In genomic region chr15:72319360-72319984, GRCh38 we compare ENCODE assay signal across 8 cellular contexts. TPM values are rescaled to one million over a fixed set of nuclear protein-coding genes. Genes with fewer than 3 reads are reported as not detected.
A peak's percentile ranks its signal among the peaks of the same experiment; 100 is the strongest.
DNase-seq lines count a peak whose midpoint lies in the region; ATAC-seq, FAIRE-seq and TF ChIP-seq lines count a peak whose summit lies in the region.

No MANE protein-coding gene starts in this region.

- intact Hi-C loops in activated B cell treated with CpG ODN at 0.5 μM for 24 hours (cut with micrococcal nuclease) = loop anchor here (10.0 kb wide), 1 partner anchor 765 kb away; no protein-coding TSS in a partner anchor
- intact Hi-C loops in HepG2 (cut with micrococcal nuclease; ENCODE audit: unreplicated experiment) = no loop called here

- no peak overlapping the region for H2AFZ ChIP-seq in HepG2 (ENCODE audit: low read length)

- no peaks in the 10 kb centered on the region for H3K79me2 ChIP-seq in HepG2 (ENCODE audit: insufficient read depth, low read length)

- peaks cover 4% of the 10 kb centered on the region for H3K9me3 Mint-ChIP-seq in activated B cell treated with CpG ODN at 0.5 μM for 24 hours

- no peaks in the 10 kb centered on the region for H3K36me3 ChIP-seq in HepG2 (replicated peaks in 1 of 2; ENCODE audit: control insufficient read depth in 1 of 2, insufficient read depth in 2 of 2, low read length in 2 of 2)

- H3K27ac Mint-ChIP-seq in activated B cell treated with CpG ODN at 0.5 μM for 24 hours = no peak overlapping the region

- in situ Hi-C loops in HepG2 (cut with HindIII; ENCODE audit: extremely low pct_ligation_motif_present, low pct_unique_long_range_greater_than_20kb) = no loop called here

- no peaks in the 10 kb centered on the region for H3K27me3 Mint-ChIP-seq in activated B cell treated with CpG ODN at 0.5 μM for 24 hours

- H3K4me2 ChIP-seq in HepG2 (ENCODE audit: low read depth, low read length) = no peak overlapping the region

- peak overlapping the region; percentile 55 for H3K4me3 Mint-ChIP-seq in activated B cell treated with CpG ODN at 0.5 μM for 24 hours

- TF ChIP-seq EP300 in HepG2 (IDR thresholded peaks at IDR 0.05; ENCODE audit: low read depth in 2 of 2, low read length in 2 of 2) (no peak), HepG2 (CRISPR knock-in tag; IDR thresholded peaks at IDR 0.05; ENCODE audit: borderline replicate concordance) (no peak)

- no TSS peak for BruUV-seq in HepG2 (replicated peaks; lab: Mats Ljungman, UMichigan)

- H3K27me3 ChIP-seq in HepG2 (ENCODE audit: control insufficient read depth in 1 of 2, insufficient read depth in 2 of 2, low read length in 2 of 2) = no peaks in the 10 kb centered on the region

- peaks cover 11% of the 10 kb centered on the region for H3K36me3 Mint-ChIP-seq in activated B cell treated with CpG ODN at 0.5 μM for 24 hours (ENCODE audit: low read depth)

- no peak overlapping the region for H3K9ac ChIP-seq in HepG2 (ENCODE audit: insufficient read depth, low read depth, low read length)

- H3K27ac ChIP-seq in HepG2 (ENCODE audit: extremely low read length, insufficient read depth, low read length) = no peak overlapping the region

- H4K20me1 ChIP-seq in HepG2 (ENCODE audit: insufficient read depth, low read length) = no peaks in the 10 kb centered on the region

- H3K4me3 ChIP-seq in choroid plexus epithelial cell (ENCODE audit: low read depth, low read length) (peak overlapping the region; percentile 62), HepG2 (replicated peaks in 1 of 3; ENCODE audit: insufficient read depth in 1 of 3, low read depth in 2 of 3, low read length in 3 of 3) (no peak overlapping the region)

- TF ChIP-seq POLR2A in HepG2 (IDR thresholded peaks at IDR 0.05; ENCODE audit: insufficient read depth in 1 of 2, low read depth in 2 of 2, low read length in 2 of 2) = no peak

- no peak for TF ChIP-seq CTCF in activated B cell treated with CpG ODN at 0.5 μM for 24 hours (IDR thresholded peaks at IDR 0.05)
- TF ChIP-seq CTCF in choroid plexus epithelial cell (conservative IDR thresholded peaks at IDR 0.05; ENCODE audit: low read depth, low read length) = no peak
- TF ChIP-seq CTCF in HepG2 (CRISPR knock-in tag; IDR thresholded peaks at IDR 0.05) = no peak

- TF ChIP-seq RAD21 in HepG2 (CRISPR knock-in tag; IDR thresholded peaks at IDR 0.05) = no peak

- POLR2A ChIA-PET in activated B cell treated with CpG ODN at 0.5 μM for 24 hours (lab: Charles Lee) = interaction anchor here (0.9 to 2.7 kb wide), 4 partner anchors 41 to 91 kb away, joined by 3 to 14 read pairs (median 5); partner anchors contain the start of genes HEXA and PKM
- POLR2A ChIA-PET in HepG2 (lab: Yijun Ruan, JAX) = no interaction called here

- DNase-seq in activated B cell treated with CpG ODN at 0.5 μM for 24 hours = peak; percentile 57
- DNase-seq in choroid plexus epithelial cell (ENCODE audit: low read depth) = peak; percentile 49
- no peak for DNase-seq in HepG2 (ENCODE audit: low spot score)
- DNase-seq in stimulated activated CD8-positive, alpha-beta memory T cell treated with anti-CD3 and anti-CD28 coated beads, Interleukin-15, amount 100 ng/mL, for 48 hours (ENCODE audit: low read depth in 2 of 2) = peak; percentile 16 to 21
- DNase-seq in amniotic stem cell (lab: John Stamatoyannopoulos, UW) = no peak
- DNase-seq in NCI-H146 treated with DMSO at 0.1 percent for 48 hours (lab: John Stamatoyannopoulos, UW; ENCODE audit: unreplicated experiment) = no peak

- peaks cover 7% of the 10 kb centered on the region; the same call in 1 of the 2 replicates for H3K4me1 ChIP-seq in HepG2 (ENCODE audit: insufficient read depth, low read length)

- peaks cover 18% of the 10 kb centered on the region for H3K4me1 Mint-ChIP-seq in activated B cell treated with CpG ODN at 0.5 μM for 24 hours

- no peaks in the 10 kb centered on the region for H3K9me3 ChIP-seq in HepG2 (ENCODE audit: low read length)

- ATAC-seq in GM18502 (IDR thresholded peaks at IDR 0.05; ENCODE audit: poor library complexity, unreplicated experiment) = peak; percentile 42
- ATAC-seq in HG03432 (IDR thresholded peaks at IDR 0.05; ENCODE audit: unreplicated experiment) = peak; percentile 38
- ATAC-seq in activated B cell treated with CpG ODN at 0.5 μM for 24 hours (ENCODE audit: low read depth) = peak; percentile 51
- ATAC-seq in HepG2 = no peak; the same call in 2 of the 3 replicates

- no peak for FAIRE-seq in HepG2 (lab: Jason Lieb, UNC)

- CTCF ChIA-PET in activated B cell treated with CpG ODN at 0.5 μM for 24 hours (lab: Charles Lee) = no interaction called here
- CTCF ChIA-PET in HepG2 (lab: Yijun Ruan, JAX; ENCODE audit: low intra/inter-chr PET ratio, low total read pairs) = no interaction called here

- WGBS in HepG2 (ENCODE audit: low lambda C conversion rate) = 97% methylated on average over 39 of the region's 48 CpGs

RNA-seq across cellular contexts. Expression of gene CELF6, which starts 0.5 kb away (rescaled TPM):
- total RNA-seq in activated B cell treated with CpG ODN at 0.5 μM for 24 hours (2.0 and 2.2 TPM in 2 replicates), HepG2 (2016; rRNA removed; fragmentation: Illumina TruSeq; extraction: Trizol) (0.10 and 0.49 TPM in 2 replicates)
- total RNA-seq in HepG2 (2016; cell fraction: cytosol; rRNA removed; fragmentation: Illumina TruSeq; extraction: Trizol; ENCODE audit: low read depth) = 0.09 TPM in 1 of 2 replicates, not detected in the other
- total RNA-seq in HepG2 (2016; cell fraction: insoluble cytoplasmic fraction; rRNA removed; fragmentation: Illumina TruSeq; extraction: Trizol) = 0.41 TPM in 1 of 2 replicates, not detected in the other
- total RNA-seq in HepG2 (2016; cell fraction: membrane; rRNA removed; fragmentation: Illumina TruSeq; extraction: Trizol) = 0.12 and 0.21 TPM in 2 replicates
- 0.81 and 1.1 TPM in 2 replicates for total RNA-seq in HepG2 (2016; cell fraction: nucleus; rRNA removed; fragmentation: Illumina TruSeq; extraction: Trizol)
- polyA plus RNA-seq in HepG2 (2011; rRNA removed) = 0.94 and 1.3 TPM in 2 replicates
- 0.24 and 0.26 TPM in 2 replicates for polyA plus RNA-seq in HepG2 (2011; cell fraction: cytosol; rRNA removed)
- 5.1 and 7.3 TPM in 2 replicates for polyA plus RNA-seq in HepG2 (2011; cell fraction: nucleus; rRNA removed)
- polyA plus RNA-seq in HepG2 (2012) = 0.51 and 0.70 TPM in 2 replicates
- 0.09 and 0.15 TPM in 2 replicates for polyA plus RNA-seq in HepG2 (2016; cell fraction: cytosol; fragmentation: Illumina TruSeq; extraction: Trizol; ENCODE audit: low read depth)
- 0.20 TPM in 1 of 2 replicates, not detected in the other for polyA plus RNA-seq in HepG2 (2016; cell fraction: insoluble cytoplasmic fraction; fragmentation: Illumina TruSeq; extraction: Trizol; ENCODE audit: low read depth)
- 0.15 and 0.22 TPM in 2 replicates for polyA plus RNA-seq in HepG2 (2016; cell fraction: membrane; fragmentation: Illumina TruSeq; extraction: Trizol; ENCODE audit: low read depth)
- polyA plus RNA-seq in HepG2 (2016; cell fraction: nucleus; fragmentation: Illumina TruSeq; extraction: Trizol; ENCODE audit: insufficient read depth, low read depth) = 3.3 and 3.7 TPM in 2 replicates
- polyA minus RNA-seq in HepG2 (2011; rRNA and poly(A)+ RNA removed; ENCODE audit: low replicate concordance) = 0.07 and 0.12 TPM in 2 replicates
- not detected in 2 replicates for polyA minus RNA-seq in HepG2 (2011; cell fraction: cytosol; rRNA and poly(A)+ RNA removed)
- 0.99 and 1.3 TPM in 2 replicates for polyA minus RNA-seq in HepG2 (2011; cell fraction: nucleus; rRNA and poly(A)+ RNA removed)

RNA-seq across cellular contexts. Expression of gene PARP6, which starts 47.1 kb away (rescaled TPM):
- total RNA-seq in activated B cell treated with CpG ODN at 0.5 μM for 24 hours (70.7 and 81.4 TPM in 2 replicates), HepG2 (2016; rRNA removed; fragmentation: Illumina TruSeq; extraction: Trizol) (0.22 TPM in 1 of 2 replicates, not detected in the other)
- not detected in 2 replicates for total RNA-seq in HepG2 (2016; cell fraction: cytosol; rRNA removed; fragmentation: Illumina TruSeq; extraction: Trizol; ENCODE audit: low read depth)
- not detected in 2 replicates for total RNA-seq in HepG2 (2016; cell fraction: insoluble cytoplasmic fraction; rRNA removed; fragmentation: Illumina TruSeq; extraction: Trizol)
- not detected in 2 replicates for total RNA-seq in HepG2 (2016; cell fraction: membrane; rRNA removed; fragmentation: Illumina TruSeq; extraction: Trizol)
- total RNA-seq in HepG2 (2016; cell fraction: nucleus; rRNA removed; fragmentation: Illumina TruSeq; extraction: Trizol) = not detected in 2 replicates
- 0.87 and 1.3 TPM in 2 replicates for polyA plus RNA-seq in HepG2 (2011; rRNA removed)
- polyA plus RNA-seq in HepG2 (2011; cell fraction: cytosol; rRNA removed) = 0.07 and 0.36 TPM in 2 replicates
- 4.2 and 4.3 TPM in 2 replicates for polyA plus RNA-seq in HepG2 (2011; cell fraction: nucleus; rRNA removed)
- 1.0 and 1.3 TPM in 2 replicates for polyA plus RNA-seq in HepG2 (2012)
- polyA plus RNA-seq in HepG2 (2016; cell fraction: cytosol; fragmentation: Illumina TruSeq; extraction: Trizol; ENCODE audit: low read depth) = not detected in 2 replicates
- not detected in 2 replicates for polyA plus RNA-seq in HepG2 (2016; cell fraction: insoluble cytoplasmic fraction; fragmentation: Illumina TruSeq; extraction: Trizol; ENCODE audit: low read depth)
- polyA plus RNA-seq in HepG2 (2016; cell fraction: membrane; fragmentation: Illumina TruSeq; extraction: Trizol; ENCODE audit: low read depth) = 0.77 TPM in 1 of 2 replicates, not detected in the other
- polyA plus RNA-seq in HepG2 (2016; cell fraction: nucleus; fragmentation: Illumina TruSeq; extraction: Trizol; ENCODE audit: insufficient read depth, low read depth) = 2.2 and 2.5 TPM in 2 replicates
- polyA minus RNA-seq in HepG2 (2011; rRNA and poly(A)+ RNA removed; ENCODE audit: low replicate concordance) = 0.78 and 129 TPM in 2 replicates
- polyA minus RNA-seq in HepG2 (2011; cell fraction: cytosol; rRNA and poly(A)+ RNA removed) = 1.7 and 1.9 TPM in 2 replicates
- polyA minus RNA-seq in HepG2 (2011; cell fraction: nucleus; rRNA and poly(A)+ RNA removed) = 1.9 and 2.3 TPM in 2 replicates

RNA-seq across cellular contexts. Expression of gene HEXA, which starts 56.3 kb away (rescaled TPM):
- total RNA-seq in activated B cell treated with CpG ODN at 0.5 μM for 24 hours (100 and 102 TPM in 2 replicates), HepG2 (2016; rRNA removed; fragmentation: Illumina TruSeq; extraction: Trizol) (47.4 and 106 TPM in 2 replicates)
- 16.6 and 17.6 TPM in 2 replicates for total RNA-seq in HepG2 (2016; cell fraction: cytosol; rRNA removed; fragmentation: Illumina TruSeq; extraction: Trizol; ENCODE audit: low read depth)
- 47.0 and 112 TPM in 2 replicates for total RNA-seq in HepG2 (2016; cell fraction: insoluble cytoplasmic fraction; rRNA removed; fragmentation: Illumina TruSeq; extraction: Trizol)
- total RNA-seq in HepG2 (2016; cell fraction: membrane; rRNA removed; fragmentation: Illumina TruSeq; extraction: Trizol) = 23.0 and 27.3 TPM in 2 replicates
- 113 and 129 TPM in 2 replicates for total RNA-seq in HepG2 (2016; cell fraction: nucleus; rRNA removed; fragmentation: Illumina TruSeq; extraction: Trizol)
- polyA plus RNA-seq in HepG2 (2011; rRNA removed) = 215 and 219 TPM in 2 replicates
- polyA plus RNA-seq in HepG2 (2011; cell fraction: cytosol; rRNA removed) = 178 and 191 TPM in 2 replicates
- polyA plus RNA-seq in HepG2 (2011; cell fraction: nucleus; rRNA removed) = 241 and 262 TPM in 2 replicates
- 62.0 and 72.9 TPM in 2 replicates for polyA plus RNA-seq in HepG2 (2012)
- 13.5 and 15.0 TPM in 2 replicates for polyA plus RNA-seq in HepG2 (2016; cell fraction: cytosol; fragmentation: Illumina TruSeq; extraction: Trizol; ENCODE audit: low read depth)
- polyA plus RNA-seq in HepG2 (2016; cell fraction: insoluble cytoplasmic fraction; fragmentation: Illumina TruSeq; extraction: Trizol; ENCODE audit: low read depth) = 37.1 and 43.4 TPM in 2 replicates
- 16.7 and 18.5 TPM in 2 replicates for polyA plus RNA-seq in HepG2 (2016; cell fraction: membrane; fragmentation: Illumina TruSeq; extraction: Trizol; ENCODE audit: low read depth)
- 184 and 185 TPM in 2 replicates for polyA plus RNA-seq in HepG2 (2016; cell fraction: nucleus; fragmentation: Illumina TruSeq; extraction: Trizol; ENCODE audit: insufficient read depth, low read depth)
- polyA minus RNA-seq in HepG2 (2011; rRNA and poly(A)+ RNA removed; ENCODE audit: low replicate concordance) = 116 and 186 TPM in 2 replicates
- polyA minus RNA-seq in HepG2 (2011; cell fraction: cytosol; rRNA and poly(A)+ RNA removed) = 59.8 and 69.1 TPM in 2 replicates
- polyA minus RNA-seq in HepG2 (2011; cell fraction: nucleus; rRNA and poly(A)+ RNA removed) = 76.7 and 89.3 TPM in 2 replicates

Comparison
In these comparisons a context has a peak if more than half of its experiments do, and no peak if none do; other contexts are left out.
1. DNase-seq: peak in activated B cell treated with CpG ODN at 0.5 μM for 24 hours (single experiment), choroid plexus epithelial cell (single experiment) and stimulated activated CD8-positive, alpha-beta memory T cell treated with anti-CD3 and anti-CD28 coated beads, Interleukin-15, amount 100 ng/mL, for 48 hours (2 of 2); none in HepG2 (single experiment), amniotic stem cell (single experiment) and NCI-H146 treated with DMSO at 0.1 percent for 48 hours (single experiment).
2. RNA of gene PARP6, which starts 47.1 kb away (total RNA-seq): 70.7 to 81.4 TPM in activated B cell treated with CpG ODN at 0.5 μM for 24 hours; 0.22 TPM in HepG2; every median in the first group is over 10 times any median in the second.